Comparison of ENCODE assay signal across 8 cellular contexts in genomic region chr22:45162531-45162930, GRCh38. TPM values are rescaled to one million over a fixed set of nuclear protein-coding genes. Genes with fewer than 3 reads are reported as not detected.
DNase-seq lines count a peak whose midpoint lies in the region; ATAC-seq, FAIRE-seq and TF ChIP-seq lines count a peak whose summit lies in the region.

No MANE protein-coding gene starts in this region.

- POLR2A ChIA-PET in K562 (lab: Yijun Ruan, JAX): no interaction called here

- DNase-seq in AG09309 (ENCODE audit: low read depth): no peak
- DNase-seq in K562 (ENCODE audit: extremely low read depth in 1 of 4, low spot score in 3 of 4): no peak
- no peak for DNase-seq in NCI-H1436 treated with DMSO at 0.1 percent for 48 hours (lab: John Stamatoyannopoulos, UW)
- no peak for DNase-seq in sciatic nerve (ENCODE audit: low spot score)
- DNase-seq in GM19239 (ENCODE audit: insufficient read length, low spot score): no peak

- in situ Hi-C loops in K562 (cut with MboI): no loop called here

- peak overlapping the region; percentile 81 for H3K4me2 ChIP-seq in K562 (ENCODE audit: insufficient read depth, low read length)

- TF ChIP-seq CTCF in AG09309 (IDR thresholded peaks at IDR 0.05; ENCODE audit: control insufficient read depth, insufficient read depth, low read depth, low read length, missing control alignments): no peak
- TF ChIP-seq CTCF in K562 (IDR thresholded peaks at IDR 0.05 in 2 of 3, conservative IDR thresholded peaks at IDR 0.05 in 1 of 3; ENCODE audit: insufficient read depth in 2 of 3, low read depth in 1 of 3, low read length in 3 of 3): no peak

- TF ChIP-seq POLR2A in K562 (conservative IDR thresholded peaks at IDR 0.05): no peak

- TSS peak; percentile 57 for BruUV-seq in K562 (replicated peaks; lab: Mats Ljungman, UMichigan)

- no peaks in the 10 kb centered on the region for H3K27me3 ChIP-seq in HUES6 (ENCODE audit: control insufficient read depth, insufficient read depth, low read length)
- no peaks in the 10 kb centered on the region for H3K27me3 ChIP-seq in K562 (ENCODE audit: control insufficient read depth in 2 of 2, insufficient read depth in 2 of 2, low read length in 2 of 2)
- no peaks in the 10 kb centered on the region for H3K27me3 ChIP-seq in muscle layer of colon (ENCODE audit: control insufficient read depth in 1 of 2, insufficient read depth in 2 of 2, low read length in 2 of 2)

- H2AFZ ChIP-seq in K562 (ENCODE audit: low read depth, low read length): no peak overlapping the region

- H3K9ac ChIP-seq in HUES6 (ENCODE audit: low read length) (peak overlapping the region; percentile 95), K562 (ENCODE audit: insufficient read depth in 1 of 2, low read depth in 2 of 2, low read length in 2 of 2) (peak overlapping the region; percentile 83 to 92; a peak in 3 of 4 replicates), muscle layer of colon (ENCODE audit: low read length) (peak overlapping the region; percentile 50)

- H3K4me3 ChIP-seq in AG09309 (ENCODE audit: control insufficient read depth, low read depth, low read length) (peak overlapping the region; percentile 75), HUES6 (ENCODE audit: low read depth, low read length) (peak overlapping the region; percentile 89), K562 (peak overlapping the region; percentile 80), muscle layer of colon (ENCODE audit: low read depth in 1 of 2, low read length in 2 of 2) (peak overlapping the region; percentile 82 to 86)

- no peak for FAIRE-seq in K562 (lab: Jason Lieb, UNC)
- FAIRE-seq in GM19239 (lab: Jason Lieb, UNC): no peak

- H3K27ac ChIP-seq in HUES6 (ENCODE audit: low read depth, low read length) (peak overlapping the region; percentile 92; the same call in 1 of the 2 replicates), K562 (ENCODE audit: extremely low read depth, low read depth, low read length) (no peak overlapping the region), muscle layer of colon (ENCODE audit: low read depth, low read length) (no peak overlapping the region)

- H3K4me1 ChIP-seq in HUES6 (ENCODE audit: control insufficient read depth, insufficient read depth, low read length): peaks cover 38% of the 10 kb centered on the region
- H3K4me1 ChIP-seq in K562 (replicated peaks in 1 of 2; ENCODE audit: control insufficient read depth in 2 of 2, insufficient read depth in 2 of 2, low read length in 2 of 2): peaks cover 5 to 20% of the 10 kb centered on the region in 2 experiments; a peak in 4 of 5 replicates
- peaks cover 12% of the 10 kb centered on the region for H3K4me1 ChIP-seq in muscle layer of colon (ENCODE audit: insufficient read depth, low read length)

- H3K79me2 ChIP-seq in K562 (ENCODE audit: control insufficient read depth, insufficient read depth, low read length): peaks cover 80% of the 10 kb centered on the region

- H3K36me3 ChIP-seq in HUES6 (ENCODE audit: control insufficient read depth, insufficient read depth, low read length) (peaks cover 24% of the 10 kb centered on the region), K562 (ENCODE audit: control insufficient read depth, insufficient read depth, low read length) (peaks cover 27% of the 10 kb centered on the region), muscle layer of colon (ENCODE audit: insufficient read depth, low read length) (peaks cover 9% of the 10 kb centered on the region)

- CTCF ChIA-PET in K562 (lab: Yijun Ruan, JAX; ENCODE audit: low intra/inter-chr PET ratio): no interaction called here

- WGBS in K562 (ENCODE audit: insufficient coverage, low coverage, missing lambda C conversion rate): 41% methylated on average over 13 of the region's 19 CpGs

- TF ChIP-seq EP300 in K562 (IDR thresholded peaks at IDR 0.05; ENCODE audit: low read length): no peak

- intact Hi-C loops in K562 (cut with micrococcal nuclease) (no loop called here), sciatic nerve (cut with DNase I) (loop anchor here (10.0 kb wide), 1 partner anchor 102 kb away; no protein-coding TSS in a partner anchor)

- TF ChIP-seq RAD21 in K562 (CRISPR knock-in tag; conservative IDR thresholded peaks at IDR 0.05 in 1 of 2, IDR thresholded peaks at IDR 0.05 in 1 of 2): no peak

- H3K9me3 ChIP-seq in HUES6 (ENCODE audit: control insufficient read depth, insufficient read depth, low read depth, low read length): no peaks in the 10 kb centered on the region
- no peaks in the 10 kb centered on the region for H3K9me3 ChIP-seq in K562 (replicated peaks; ENCODE audit: control insufficient read depth, insufficient read depth, low read depth, low read length)
- no peaks in the 10 kb centered on the region for H3K9me3 ChIP-seq in muscle layer of colon (ENCODE audit: low read length)

- 0 out of 2 replicates have a peak, but pooled peaks cover 6% of the 10 kb centered on the region for H4K20me1 ChIP-seq in K562 (replicated peaks; ENCODE audit: control insufficient read depth, insufficient read depth, low read length)

- H3K9me1 ChIP-seq in K562 (ENCODE audit: control insufficient read depth, insufficient read depth, low read length): no peaks in the 10 kb centered on the region

- no peak for ATAC-seq in K562
- ATAC-seq in HG03108 (IDR thresholded peaks at IDR 0.05; ENCODE audit: unreplicated experiment): no peak
- ATAC-seq in sciatic nerve: no peak

TF ChIP-seq in K562, 482 proteins besides CTCF, POLR2A, EP300 and RAD21 (continues in another document):
- TF ChIP-seq MYNN (IDR thresholded peaks at IDR 0.05) (no peak), MYNN (CRISPR knock-in tag; IDR thresholded peaks at IDR 0.05) (no peak), HNRNPH1 (optimal IDR thresholded peaks at IDR 0.05; ENCODE audit: low read depth, low read length) (no peak), SMARCA4 (IDR thresholded peaks at IDR 0.05) (no peak), MLLT1 (IDR thresholded peaks at IDR 0.05) (no peak), ZNF232 (CRISPR knock-in tag; IDR thresholded peaks at IDR 0.05) (no peak), ZFP36 (IDR thresholded peaks at IDR 0.05; ENCODE audit: low read depth, low read length, partially characterized antibody) (no peak), GATAD2A (IDR thresholded peaks at IDR 0.05) (no peak), TOE1 (IDR thresholded peaks at IDR 0.05; ENCODE audit: borderline replicate concordance) (no peak), TOE1 (CRISPR knock-in tag; IDR thresholded peaks at IDR 0.05; ENCODE audit: borderline replicate concordance, low read depth) (no peak), ZNF586 (CRISPR knock-in tag; conservative IDR thresholded peaks at IDR 0.05) (no peak), ZBTB5 (IDR thresholded peaks at IDR 0.05) (no peak), MECOM (CRISPR knock-in tag; IDR thresholded peaks at IDR 0.05) (no peak), TAF15 (IDR thresholded peaks at IDR 0.05; ENCODE audit: low read depth, low read length) (no peak)

RNA-seq across cellular contexts. Expression of gene NUP50, which starts 1.2 kb away (rescaled TPM):
- 29.2 and 70.6 TPM in 2 replicates for total RNA-seq in K562 (2011; cell fraction: chromatin; rRNA removed; ENCODE audit: low replicate concordance)
- 26.7 and 30.3 TPM in 2 replicates for total RNA-seq in K562 (2011; cell fraction: nucleolus; rRNA removed)
- 33.5 and 52.8 TPM in 2 replicates for total RNA-seq in K562 (2011; cell fraction: nucleoplasm; rRNA removed)
- total RNA-seq in K562 (2014; rRNA removed) (77.6 and 85.3 TPM in 2 replicates), K562 (2014; rRNA removed; fragmentation: Illumina TruSeq; extraction: Trizol) (55.3 and 62.0 TPM in 2 replicates), K562 (2015; rRNA removed; fragmentation: Illumina TruSeq; extraction: Trizol) (61.8 and 62.2 TPM in 2 replicates), K562 (2021) (83.7 and 84.2 TPM in 2 replicates), sciatic nerve (55.9 TPM)
- polyA plus RNA-seq in K562 (2011; rRNA removed) (21.8 and 29.3 TPM in 2 replicates), K562 (2014; fragmentation: Illumina TruSeq; extraction: Trizol) (44.8 and 57.5 TPM in 2 replicates), K562 (2014; fragmentation: Nextera tagmentation; extraction: Ambion mirVana) (10 to 100 TPM; 23.8 to 25.9 TPM), K562 (2014; rRNA removed) (39.3 and 49.3 TPM in 2 replicates)
- 17.4 and 20.5 TPM in 2 replicates for polyA plus RNA-seq in K562 (2011; cell fraction: cytosol; rRNA removed)
- 16.0 and 30.2 TPM in 2 replicates for polyA plus RNA-seq in K562 (2011; cell fraction: nucleus; rRNA removed)
- polyA plus RNA-seq in K562 (2012): 23.7 and 44.7 TPM in 2 replicates
- 43.2 and 54.9 TPM in 2 replicates for polyA minus RNA-seq in K562 (2011; rRNA and poly(A)+ RNA removed)
- polyA minus RNA-seq in K562 (2011; cell fraction: cytosol; rRNA and poly(A)+ RNA removed): 17.9 and 19.7 TPM in 2 replicates
- 22.3 and 30.1 TPM in 2 replicates for polyA minus RNA-seq in K562 (2011; cell fraction: nucleus; rRNA and poly(A)+ RNA removed)
